18 cellular contexts compared by ENCODE assay signal in the genomic region with DNA sequence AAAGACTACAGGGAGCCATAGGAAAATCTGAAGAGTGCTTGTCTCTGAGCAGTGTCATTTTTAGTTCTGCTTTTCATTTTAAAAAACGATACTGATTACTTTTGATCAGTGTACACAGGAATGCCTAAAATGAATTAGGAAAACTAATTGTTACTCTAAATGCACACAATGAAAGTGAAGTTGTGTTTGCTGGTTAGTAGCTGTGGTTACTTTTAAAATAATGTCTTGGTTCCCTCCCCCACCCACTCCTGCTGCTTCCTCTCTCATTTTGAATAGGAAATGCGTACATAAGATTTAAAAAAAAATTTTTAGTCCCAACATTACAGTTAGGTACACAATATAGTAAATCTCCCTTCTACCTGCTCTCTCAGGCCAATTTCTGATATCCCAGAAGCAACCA. TPM values are rescaled to one million over a fixed set of nuclear protein-coding genes. Genes with fewer than 3 reads are reported as not detected.
DNase-seq lines count a peak whose midpoint lies in the region; ATAC-seq, FAIRE-seq and TF ChIP-seq lines count a peak whose summit lies in the region.
"Had no signal": no experiment of that assay in that cellular context is flagged by ENCODE, and none has a peak within 500 bp of the region (broad histone marks: within the 10 kb centered on the region; RNA-seq: fewer than 3 reads in every experiment).

No MANE protein-coding gene starts in this region.

- H3K79me1 ChIP-seq in H1 (ENCODE audit: low read depth, low read length): no peaks in the 10 kb centered on the region

- H3K23me2 ChIP-seq in H1 (ENCODE audit: low read depth, low read length): no peaks in the 10 kb centered on the region

- no peak for DNase-seq in activated CD4-positive, alpha-beta T cell treated with anti-CD3 and anti-CD28 coated beads, Interleukin-2, amount 10 ng/mL, durations not matched to agents 7 days and 5 days
- no peak for DNase-seq in activated CD4-positive, alpha-beta T cell treated with anti-CD3 and anti-CD28 coated beads, Interleukin-2, amount 50 U/mL, for 1 hour
- DNase-seq in GM06990 (ENCODE audit: extremely low read depth, insufficient read length): peak; percentile 11
- peak; percentile 43 for DNase-seq in OCI-M1 (lab: John Stamatoyannopoulos, UW)
- no peak for DNase-seq in H1 (ENCODE audit: low read depth in 1 of 2, low spot score in 2 of 2)
- DNase-seq in DMS153 treated with DMSO at 0.1 percent for 48 hours (lab: John Stamatoyannopoulos, UW; ENCODE audit: unreplicated experiment): no peak
- no peak for DNase-seq in EL
- DNase-seq: aorta, gastrocnemius medialis, Karpas-422, natural killer cell, NCI-H1694 had no signal

- H4K91ac ChIP-seq in H1 (replicated peaks; ENCODE audit: insufficient read length, low read length): no peak overlapping the region

- no peaks in the 10 kb centered on the region for H4K20me1 ChIP-seq in H1 (replicated peaks in 1 of 2; ENCODE audit: control insufficient read depth in 1 of 2, insufficient read depth in 2 of 2, low read length in 2 of 2)

- H2BK5ac ChIP-seq in H1 (ENCODE audit: low read depth, low read length): no peak overlapping the region

- H3K27me3 Mint-ChIP-seq in activated CD4-positive, alpha-beta T cell treated with anti-CD3 and anti-CD28 coated beads, Interleukin-2, amount 10 ng/mL, durations not matched to agents 7 days and 5 days: no peaks in the 10 kb centered on the region

- no peak for ATAC-seq in GM21529 (IDR thresholded peaks at IDR 0.05; ENCODE audit: unreplicated experiment)
- ATAC-seq: gastrocnemius medialis, natural killer cell had no signal

- H3K4me1 Mint-ChIP-seq in activated CD4-positive, alpha-beta T cell treated with anti-CD3 and anti-CD28 coated beads, Interleukin-2, amount 10 ng/mL, durations not matched to agents 7 days and 5 days: peaks cover 26% of the 10 kb centered on the region
- H3K4me1 Mint-ChIP-seq: natural killer cell had no signal

- no peak overlapping the region for H3K23ac ChIP-seq in H1 (ENCODE audit: insufficient read length)

- TF ChIP-seq EP300 in H1 (IDR thresholded peaks at IDR 0.05; ENCODE audit: borderline replicate concordance in 1 of 2, low read depth in 2 of 2, low read length in 2 of 2): no peak

- peak overlapping the region; percentile 91 for H4K5ac ChIP-seq in H1 (ENCODE audit: insufficient read length, low read depth, low read length)

- no peaks in the 10 kb centered on the region for H3K9me3 ChIP-seq in H1 (ENCODE audit: insufficient read depth in 2 of 2, low read depth in 1 of 2, low read length in 1 of 2)
- H3K9me3 ChIP-seq: gastrocnemius medialis, prostate gland, vagina had no signal

- H2BK20ac ChIP-seq in H1 (ENCODE audit: low read length): no peak overlapping the region

- no peak overlapping the region for H3K4me3 Mint-ChIP-seq in activated CD4-positive, alpha-beta T cell treated with anti-CD3 and anti-CD28 coated beads, Interleukin-2, amount 10 ng/mL, durations not matched to agents 7 days and 5 days
- H3K4me3 Mint-ChIP-seq: natural killer cell had no signal

- no peak overlapping the region for H2BK120ac ChIP-seq in H1 (replicated peaks; ENCODE audit: low read depth, low read length)

- H3K27ac Mint-ChIP-seq in activated CD4-positive, alpha-beta T cell treated with anti-CD3 and anti-CD28 coated beads, Interleukin-2, amount 10 ng/mL, durations not matched to agents 7 days and 5 days: peak overlapping the region; percentile 38
- H3K27ac Mint-ChIP-seq: natural killer cell had no signal

- H3K4me3 ChIP-seq in GM06990 (replicated peaks; ENCODE audit: low read depth, low read length) (no peak overlapping the region), H1 (ENCODE audit: extremely low read depth in 1 of 4, insufficient read depth in 2 of 4, low read depth in 3 of 4, low read length in 4 of 4) (no peak overlapping the region)
- H3K4me3 ChIP-seq: gastrocnemius medialis, lung, prostate gland, vagina had no signal

- POLR2A ChIA-PET in activated CD4-positive, alpha-beta T cell treated with anti-CD3 and anti-CD28 coated beads, Interleukin-2, amount 10 ng/mL, durations not matched to agents 7 days and 5 days (lab: Charles Lee): no interaction called here
- POLR2A ChIA-PET in H1 (lab: Charles Lee; ENCODE audit: partially characterized antibody): interaction anchor here (1.1 kb wide), 1 partner anchor 17 kb away, joined by 3 read pairs; no protein-coding TSS in a partner anchor

- H3K27me3 ChIP-seq in GM06990 (replicated peaks; ENCODE audit: control insufficient read depth, insufficient read depth, low read length): no peaks in the 10 kb centered on the region
- H3K27me3 ChIP-seq in H1 (replicated peaks in 1 of 4; ENCODE audit: control insufficient read depth in 3 of 4, extremely low read depth in 1 of 4, insufficient read depth in 3 of 4, low read length in 3 of 4): no peaks in the 10 kb centered on the region
- H3K27me3 ChIP-seq: gastrocnemius medialis, vagina had no signal

- H4K8ac ChIP-seq in H1 (ENCODE audit: extremely low read depth, insufficient read depth, low read length): no peak overlapping the region

- H3K4me2 ChIP-seq in H1 (ENCODE audit: insufficient read depth in 1 of 2, low read depth in 2 of 2, low read length in 2 of 2): no peak overlapping the region

- no peak overlapping the region for H3K4ac ChIP-seq in H1 (replicated peaks; ENCODE audit: insufficient read length, low read depth, low read length)

- H3K14ac ChIP-seq in H1 (ENCODE audit: insufficient read length): no peak overlapping the region

- CTCF ChIA-PET in activated CD4-positive, alpha-beta T cell treated with anti-CD3 and anti-CD28 coated beads, Interleukin-2, amount 10 ng/mL, durations not matched to agents 7 days and 5 days (lab: Charles Lee): interaction anchor here (0.7 kb wide), 1 partner anchor 181 kb away, joined by 6 read pairs; no protein-coding TSS in a partner anchor
- CTCF ChIA-PET in H1 (lab: Charles Lee; ENCODE audit: partially characterized antibody): interaction anchor here (0.7 to 1.6 kb wide), 2 partner anchors 53 to 212 kb away, joined by 3 read pairs; no protein-coding TSS in a partner anchor

- H2BK15ac ChIP-seq in H1 (ENCODE audit: low read length): no peak overlapping the region

- H2AK5ac ChIP-seq in H1 (ENCODE audit: low read depth, low read length): no peak overlapping the region

- TF ChIP-seq CTCF in GM06990 (IDR thresholded peaks at IDR 0.05; ENCODE audit: insufficient read depth, low read length, poor library complexity, severe bottlenecking) (no peak), H1 (IDR thresholded peaks at IDR 0.05; ENCODE audit: control extremely low read depth in 1 of 3, insufficient read depth in 1 of 3, low read depth in 1 of 3, low read length in 3 of 3) (no peak)

- FAIRE-seq in H1 (lab: Jason Lieb, UNC): no peak
- FAIRE-seq: colon had no signal

- H2BK12ac ChIP-seq in H1 (ENCODE audit: low read depth, low read length): no peak overlapping the region

- H3K27ac ChIP-seq in H1 (ENCODE audit: low read depth, low read length): no peak overlapping the region
- H3K27ac ChIP-seq: epithelial cell of prostate, vagina had no signal

- no peak overlapping the region for H3K18ac ChIP-seq in H1 (ENCODE audit: extremely low read depth, low read length)

- 85% methylated on average over 2 of the region's 2 CpGs; no CpG with 5 or more reads in 1 of the 2 experiments for WGBS in H1 (ENCODE audit: extremely low coverage in 1 of 2, insufficient coverage in 1 of 2, insufficient read length in 1 of 2, insufficient replicate concordance in 2 of 2, low coverage in 1 of 2, low lambda C conversion rate in 2 of 2, missing lambda C conversion rate in 1 of 2), 2 experiments

- TF ChIP-seq POLR2A in H1 (IDR thresholded peaks at IDR 0.05; ENCODE audit: control extremely low read depth in 1 of 2, low read depth in 2 of 2, low read length in 2 of 2): no peak

- no peaks in the 10 kb centered on the region for H3K9me3 Mint-ChIP-seq in activated CD4-positive, alpha-beta T cell treated with anti-CD3 and anti-CD28 coated beads, Interleukin-2, amount 10 ng/mL, durations not matched to agents 7 days and 5 days
- H3K9me3 Mint-ChIP-seq: natural killer cell had no signal

- no peak for TF ChIP-seq RAD21 in H1 (IDR thresholded peaks at IDR 0.05 in 1 of 2, conservative IDR thresholded peaks at IDR 0.05 in 1 of 2; ENCODE audit: low read depth in 2 of 2, low read length in 2 of 2)

- peaks cover 0 to 5% (median 1%) of the 10 kb centered on the region in 4 experiments; a peak in 3 of 7 replicates for H3K4me1 ChIP-seq in H1 (replicated peaks in 1 of 4; ENCODE audit: control insufficient read depth in 3 of 4, insufficient read depth in 4 of 4, low read length in 3 of 4)

- H3K36me3 Mint-ChIP-seq in activated CD4-positive, alpha-beta T cell treated with anti-CD3 and anti-CD28 coated beads, Interleukin-2, amount 10 ng/mL, durations not matched to agents 7 days and 5 days (ENCODE audit: low read depth): peaks cover 1% of the 10 kb centered on the region
- H3K36me3 Mint-ChIP-seq: natural killer cell had no signal

- H2AFZ ChIP-seq in H1 (ENCODE audit: low read length): no peak overlapping the region

- H3K56ac ChIP-seq in H1 (replicated peaks; ENCODE audit: insufficient read length, low read depth, low read length): no peak overlapping the region

- H3K36me3 ChIP-seq in GM06990 (ENCODE audit: control insufficient read depth, insufficient read depth, low read length) (no peaks in the 10 kb centered on the region), H1 (ENCODE audit: control insufficient read depth in 2 of 4, insufficient read depth in 4 of 4, low read length in 3 of 4) (no peaks in the 10 kb centered on the region)
- H3K36me3 ChIP-seq: gastrocnemius medialis, prostate gland, vagina had no signal

- no peak overlapping the region for H3K9ac ChIP-seq in H1 (replicated peaks in 1 of 4; ENCODE audit: extremely low read depth in 1 of 4, low read depth in 3 of 4, low read length in 3 of 4)

- H3K79me2 ChIP-seq in H1 (ENCODE audit: control insufficient read depth in 1 of 2, insufficient read depth in 2 of 2, low read length in 2 of 2): no peaks in the 10 kb centered on the region

TF ChIP-seq in H1, 55 proteins besides CTCF, POLR2A, EP300 and RAD21 (continues in another document):
- no peak for TF ChIP-seq RFX5 (IDR thresholded peaks at IDR 0.05; ENCODE audit: borderline replicate concordance, low read depth, low read length)
- TF ChIP-seq BCL11A (IDR thresholded peaks at IDR 0.05; ENCODE audit: low read depth in 2 of 2, low read length in 2 of 2): no peak
- TF ChIP-seq SAP30 (IDR thresholded peaks at IDR 0.05; ENCODE audit: insufficient read depth, insufficient replicate concordance, low read length): no peak

RNA-seq across cellular contexts. Expression of a gene that starts 47.5 kb away (rescaled TPM):
- 10 to 100 TPM; 15.3 to 18.3 TPM for total RNA-seq in activated CD4-positive, alpha-beta T cell treated with anti-CD3 and anti-CD28 coated beads, Interleukin-2, amount 10 ng/mL, durations not matched to agents 7 days and 5 days
- 43.7 and 47.2 TPM in 2 replicates for total RNA-seq in H1 (2021; fragmentation: NEBNext Ultra II Directional; extraction: Animal tissue kit (Norgen Biotek cat#: 25700))
- 66.4 and 91.3 TPM in 2 replicates for polyA plus RNA-seq in H1 (2011; rRNA removed)
- 78.6 TPM for polyA plus RNA-seq in H1 (2011; cell fraction: cytosol; rRNA removed)
- 38.0 TPM for polyA plus RNA-seq in H1 (2011; cell fraction: nucleus; rRNA removed)
- polyA plus RNA-seq in H1 (2012, experiment 1 of 2): 36.2 to 50.1 TPM (median 48.2 TPM) in 4 replicates
- polyA plus RNA-seq in H1 (2012, experiment 2 of 2): 30.5 TPM
- 38.9 TPM for polyA plus RNA-seq in H1 (2013, experiment 1 of 2)
- polyA plus RNA-seq in H1 (2013, experiment 2 of 2): 44.3 TPM
- polyA minus RNA-seq in H1 (2011; rRNA and poly(A)+ RNA removed): 67.9 and 73.8 TPM in 2 replicates
- 32.1 TPM for polyA minus RNA-seq in H1 (2011; cell fraction: cytosol; rRNA and poly(A)+ RNA removed)
- polyA minus RNA-seq in H1 (2011; cell fraction: nucleus; rRNA and poly(A)+ RNA removed): 74.5 TPM

Comparison
In these comparisons a context has a peak if more than half of its experiments do, and no peak if none do; other contexts are left out.
1. DNase-seq: peak in GM06990 (single experiment) and OCI-M1 (single experiment); none in activated CD4-positive, alpha-beta T cell treated with anti-CD3 and anti-CD28 coated beads, Interleukin-2, amount 10 ng/mL, durations not matched to agents 7 days and 5 days (single experiment), activated CD4-positive, alpha-beta T cell treated with anti-CD3 and anti-CD28 coated beads, Interleukin-2, amount 50 U/mL, for 1 hour (single experiment), H1 (0 of 2), DMS153 treated with DMSO at 0.1 percent for 48 hours (single experiment) and EL (single experiment).